Comparison of ENCODE assay signal across 1 cellular context in genomic region chr11:29300441-29300840, GRCh38.
TF ChIP-seq lines count a peak whose summit lies in the region.

No MANE protein-coding gene starts in this region.

TF ChIP-seq in WTC11, 78 proteins besides CTCF, POLR2A, EP300 and RAD21 (continued from another document):
- TF ChIP-seq ZNF532 (CRISPR knock-in tag; IDR thresholded peaks at IDR 0.05; ENCODE audit: borderline replicate concordance) = no peak
- TF ChIP-seq ZNF416 (CRISPR knock-in tag; IDR thresholded peaks at IDR 0.05) = no peak
- TF ChIP-seq E2F4 (CRISPR knock-in tag; IDR thresholded peaks at IDR 0.05; ENCODE audit: borderline replicate concordance, low read depth) = no peak
- TF ChIP-seq ZNF121 (CRISPR knock-in tag; IDR thresholded peaks at IDR 0.05) = no peak
- no peak for TF ChIP-seq USF2 (CRISPR knock-in tag; IDR thresholded peaks at IDR 0.05)
- no peak for TF ChIP-seq ZNF232 (CRISPR knock-in tag; IDR thresholded peaks at IDR 0.05)
- TF ChIP-seq NR2C2 (CRISPR knock-in tag; IDR thresholded peaks at IDR 0.05) = no peak
